1 cellular context compared by ENCODE assay signal in the genomic region with DNA sequence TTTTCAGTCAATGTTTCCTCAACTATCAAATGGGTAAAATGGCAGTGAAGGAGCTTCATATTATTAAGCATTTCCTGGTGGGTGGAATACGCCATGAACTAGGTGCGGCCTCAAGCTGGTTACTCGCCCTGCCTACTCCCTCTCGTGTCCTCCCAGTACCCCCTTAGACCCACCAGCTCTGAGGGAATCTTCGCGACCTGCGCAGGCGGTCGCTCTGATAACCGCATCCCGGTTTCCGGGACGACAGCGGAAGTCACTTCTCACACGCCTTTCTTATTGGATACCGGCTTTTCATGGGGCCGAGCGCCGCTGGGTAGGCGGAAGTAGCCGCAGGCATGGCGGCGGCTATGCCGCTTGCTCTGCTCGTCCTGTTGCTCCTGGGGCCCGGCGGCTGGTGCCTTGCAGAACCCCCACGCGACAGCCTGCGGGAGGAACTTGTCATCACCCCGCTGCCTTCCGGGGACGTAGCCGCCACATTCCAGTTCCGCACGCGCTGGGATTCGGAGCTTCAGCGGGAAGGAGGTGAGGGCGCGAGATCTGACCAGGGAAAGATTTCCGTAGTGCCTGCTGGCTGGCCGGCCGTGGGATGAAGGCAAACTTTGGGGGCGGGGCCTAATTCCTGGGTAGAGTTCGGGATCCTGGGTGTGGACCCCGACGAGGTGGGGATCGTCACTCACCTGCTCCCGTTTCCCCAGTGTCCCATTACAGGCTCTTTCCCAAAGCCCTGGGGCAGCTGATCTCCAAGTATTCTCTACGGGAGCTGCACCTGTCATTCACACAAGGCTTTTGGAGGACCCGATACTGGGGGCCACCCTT.
TF ChIP-seq lines count a peak whose summit lies in the region.

PIGT (plus strand) TSS at position 320 of the 816 bp plus-strand sequence; CDS start at position 336, 16 bp downstream.

TF ChIP-seq in GM12878, 131 proteins besides CTCF, POLR2A, EP300 and RAD21 (continued from another document and continues in another):
- TF ChIP-seq CBX3 (IDR thresholded peaks at IDR 0.05; ENCODE audit: borderline replicate concordance, low read depth) (no peak), BCL11A (IDR thresholded peaks at IDR 0.05; ENCODE audit: low read depth, low read length) (no peak; the same call in 1 of the 2 replicates), LARP7 (IDR thresholded peaks at IDR 0.05) (peak; percentile 66; the same call in 1 of the 2 replicates), TCF7 (IDR thresholded peaks at IDR 0.05; ENCODE audit: borderline replicate concordance) (no peak), ZNF24 (IDR thresholded peaks at IDR 0.05) (no peak), CUX1 (IDR thresholded peaks at IDR 0.05; ENCODE audit: insufficient replicate concordance, low read depth, low read length) (no peak), SMARCA5 (IDR thresholded peaks at IDR 0.05) (no peak), CREM (IDR thresholded peaks at IDR 0.05; ENCODE audit: low read depth) (peak; percentile 87), SIN3A (IDR thresholded peaks at IDR 0.05; ENCODE audit: low read depth, low read length) (peak; percentile 80; the same call in 1 of the 2 replicates), SREBF1 (IDR thresholded peaks at IDR 0.05; ENCODE audit: low read length) (no peak), ATF7 (IDR thresholded peaks at IDR 0.05; ENCODE audit: low read depth) (peak; percentile 61; the same call in 1 of the 2 replicates), RELB (IDR thresholded peaks at IDR 0.05; ENCODE audit: low read depth) (peak; percentile 98), SP1 (IDR thresholded peaks at IDR 0.05; ENCODE audit: low read depth, low read length) (peak; percentile 37), SMAD5 (IDR thresholded peaks at IDR 0.05; ENCODE audit: low read depth) (peak; percentile 54; the same call in 1 of the 2 replicates), POU2F2 (IDR thresholded peaks at IDR 0.05; ENCODE audit: borderline replicate concordance, low read depth, low read length) (no peak; the same call in 2 of the 3 replicates), NKRF (conservative IDR thresholded peaks at IDR 0.05) (peak; percentile 80), GATAD2B (conservative IDR thresholded peaks at IDR 0.05; ENCODE audit: low read depth) (peak; percentile 70), PML (IDR thresholded peaks at IDR 0.05; ENCODE audit: low read length) (peak; percentile 79), NR2F1 (conservative IDR thresholded peaks at IDR 0.05) (no peak), TCF12 (IDR thresholded peaks at IDR 0.05; ENCODE audit: low read depth, low read length) (peak; percentile 32; the same call in 1 of the 2 replicates), ELK1 (IDR thresholded peaks at IDR 0.05; ENCODE audit: low read depth, low read length) (peak; percentile 80)
- TF ChIP-seq, protein P1, sequence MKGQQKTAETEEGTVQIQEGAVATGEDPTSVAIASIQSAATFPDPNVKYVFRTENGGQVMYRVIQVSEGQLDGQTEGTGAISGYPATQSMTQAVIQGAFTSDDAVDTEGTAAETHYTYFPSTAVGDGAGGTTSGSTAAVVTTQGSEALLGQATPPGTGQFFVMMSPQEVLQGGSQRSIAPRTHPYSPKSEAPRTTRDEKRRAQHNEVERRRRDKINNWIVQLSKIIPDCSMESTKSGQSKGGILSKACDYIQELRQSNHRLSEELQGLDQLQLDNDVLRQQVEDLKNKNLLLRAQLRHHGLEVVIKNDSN (IDR thresholded peaks at IDR 0.05; ENCODE audit: borderline replicate concordance, extremely low read length, insufficient read depth, low read depth, low read length), result no peak
- TF ChIP-seq, protein P2, sequence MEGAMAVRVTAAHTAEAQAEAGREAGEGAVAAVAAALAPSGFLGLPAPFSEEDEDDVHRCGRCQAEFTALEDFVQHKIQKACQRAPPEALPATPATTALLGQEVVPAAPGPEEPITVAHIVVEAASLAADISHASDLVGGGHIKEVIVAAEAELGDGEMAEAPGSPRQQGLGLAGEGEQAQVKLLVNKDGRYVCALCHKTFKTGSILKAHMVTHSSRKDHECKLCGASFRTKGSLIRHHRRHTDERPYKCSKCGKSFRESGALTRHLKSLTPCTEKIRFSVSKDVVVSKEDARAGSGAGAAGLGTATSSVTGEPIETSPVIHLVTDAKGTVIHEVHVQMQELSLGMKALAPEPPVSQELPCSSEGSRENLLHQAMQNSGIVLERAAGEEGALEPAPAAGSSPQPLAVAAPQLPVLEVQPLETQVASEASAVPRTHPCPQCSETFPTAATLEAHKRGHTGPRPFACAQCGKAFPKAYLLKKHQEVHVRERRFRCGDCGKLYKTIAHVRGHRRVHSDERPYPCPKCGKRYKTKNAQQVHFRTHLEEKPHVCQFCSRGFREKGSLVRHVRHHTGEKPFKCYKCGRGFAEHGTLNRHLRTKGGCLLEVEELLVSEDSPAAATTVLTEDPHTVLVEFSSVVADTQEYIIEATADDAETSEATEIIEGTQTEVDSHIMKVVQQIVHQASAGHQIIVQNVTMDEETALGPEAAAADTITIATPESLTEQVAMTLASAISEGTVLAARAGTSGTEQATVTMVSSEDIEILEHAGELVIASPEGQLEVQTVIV (IDR thresholded peaks at IDR 0.05; ENCODE audit: borderline replicate concordance, partially characterized antibody), result peak; percentile 84
- TF ChIP-seq, protein P3, sequence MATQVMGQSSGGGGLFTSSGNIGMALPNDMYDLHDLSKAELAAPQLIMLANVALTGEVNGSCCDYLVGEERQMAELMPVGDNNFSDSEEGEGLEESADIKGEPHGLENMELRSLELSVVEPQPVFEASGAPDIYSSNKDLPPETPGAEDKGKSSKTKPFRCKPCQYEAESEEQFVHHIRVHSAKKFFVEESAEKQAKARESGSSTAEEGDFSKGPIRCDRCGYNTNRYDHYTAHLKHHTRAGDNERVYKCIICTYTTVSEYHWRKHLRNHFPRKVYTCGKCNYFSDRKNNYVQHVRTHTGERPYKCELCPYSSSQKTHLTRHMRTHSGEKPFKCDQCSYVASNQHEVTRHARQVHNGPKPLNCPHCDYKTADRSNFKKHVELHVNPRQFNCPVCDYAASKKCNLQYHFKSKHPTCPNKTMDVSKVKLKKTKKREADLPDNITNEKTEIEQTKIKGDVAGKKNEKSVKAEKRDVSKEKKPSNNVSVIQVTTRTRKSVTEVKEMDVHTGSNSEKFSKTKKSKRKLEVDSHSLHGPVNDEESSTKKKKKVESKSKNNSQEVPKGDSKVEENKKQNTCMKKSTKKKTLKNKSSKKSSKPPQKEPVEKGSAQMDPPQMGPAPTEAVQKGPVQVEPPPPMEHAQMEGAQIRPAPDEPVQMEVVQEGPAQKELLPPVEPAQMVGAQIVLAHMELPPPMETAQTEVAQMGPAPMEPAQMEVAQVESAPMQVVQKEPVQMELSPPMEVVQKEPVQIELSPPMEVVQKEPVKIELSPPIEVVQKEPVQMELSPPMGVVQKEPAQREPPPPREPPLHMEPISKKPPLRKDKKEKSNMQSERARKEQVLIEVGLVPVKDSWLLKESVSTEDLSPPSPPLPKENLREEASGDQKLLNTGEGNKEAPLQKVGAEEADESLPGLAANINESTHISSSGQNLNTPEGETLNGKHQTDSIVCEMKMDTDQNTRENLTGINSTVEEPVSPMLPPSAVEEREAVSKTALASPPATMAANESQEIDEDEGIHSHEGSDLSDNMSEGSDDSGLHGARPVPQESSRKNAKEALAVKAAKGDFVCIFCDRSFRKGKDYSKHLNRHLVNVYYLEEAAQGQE (IDR thresholded peaks at IDR 0.05; ENCODE audit: low read depth, low read length), result no peak
- TF ChIP-seq, protein P4, sequence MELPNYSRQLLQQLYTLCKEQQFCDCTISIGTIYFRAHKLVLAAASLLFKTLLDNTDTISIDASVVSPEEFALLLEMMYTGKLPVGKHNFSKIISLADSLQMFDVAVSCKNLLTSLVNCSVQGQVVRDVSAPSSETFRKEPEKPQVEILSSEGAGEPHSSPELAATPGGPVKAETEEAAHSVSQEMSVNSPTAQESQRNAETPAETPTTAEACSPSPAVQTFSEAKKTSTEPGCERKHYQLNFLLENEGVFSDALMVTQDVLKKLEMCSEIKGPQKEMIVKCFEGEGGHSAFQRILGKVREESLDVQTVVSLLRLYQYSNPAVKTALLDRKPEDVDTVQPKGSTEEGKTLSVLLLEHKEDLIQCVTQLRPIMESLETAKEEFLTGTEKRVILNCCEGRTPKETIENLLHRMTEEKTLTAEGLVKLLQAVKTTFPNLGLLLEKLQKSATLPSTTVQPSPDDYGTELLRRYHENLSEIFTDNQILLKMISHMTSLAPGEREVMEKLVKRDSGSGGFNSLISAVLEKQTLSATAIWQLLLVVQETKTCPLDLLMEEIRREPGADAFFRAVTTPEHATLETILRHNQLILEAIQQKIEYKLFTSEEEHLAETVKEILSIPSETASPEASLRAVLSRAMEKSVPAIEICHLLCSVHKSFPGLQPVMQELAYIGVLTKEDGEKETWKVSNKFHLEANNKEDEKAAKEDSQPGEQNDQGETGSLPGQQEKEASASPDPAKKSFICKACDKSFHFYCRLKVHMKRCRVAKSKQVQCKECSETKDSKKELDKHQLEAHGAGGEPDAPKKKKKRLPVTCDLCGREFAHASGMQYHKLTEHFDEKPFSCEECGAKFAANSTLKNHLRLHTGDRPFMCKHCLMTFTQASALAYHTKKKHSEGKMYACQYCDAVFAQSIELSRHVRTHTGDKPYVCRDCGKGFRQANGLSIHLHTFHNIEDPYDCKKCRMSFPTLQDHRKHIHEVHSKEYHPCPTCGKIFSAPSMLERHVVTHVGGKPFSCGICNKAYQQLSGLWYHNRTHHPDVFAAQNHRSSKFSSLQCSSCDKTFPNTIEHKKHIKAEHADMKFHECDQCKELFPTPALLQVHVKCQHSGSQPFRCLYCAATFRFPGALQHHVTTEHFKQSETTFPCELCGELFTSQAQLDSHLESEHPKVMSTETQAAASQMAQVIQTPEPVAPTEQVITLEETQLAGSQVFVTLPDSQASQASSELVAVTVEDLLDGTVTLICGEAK (IDR thresholded peaks at IDR 0.05; ENCODE audit: borderline replicate concordance), result peak; percentile 92
